ENCODE assay signal across 1 cellular context in genomic region chr3:45737222-45737621, GRCh38.
TF ChIP-seq lines count a peak whose summit lies in the region.

No MANE protein-coding gene starts in this region.

TF ChIP-seq in WTC11, 78 proteins besides CTCF, POLR2A, EP300 and RAD21 (continued from another document):
- TF ChIP-seq ARID4B (CRISPR knock-in tag; IDR thresholded peaks at IDR 0.05; ENCODE audit: borderline replicate concordance) (no peak), E2F5 (CRISPR knock-in tag; IDR thresholded peaks at IDR 0.05) (no peak), TEAD4 (CRISPR knock-in tag; IDR thresholded peaks at IDR 0.05) (no peak), FOXJ3 (CRISPR knock-in tag; IDR thresholded peaks at IDR 0.05; ENCODE audit: borderline replicate concordance) (no peak), MLX (CRISPR knock-in tag; IDR thresholded peaks at IDR 0.05) (no peak), TCF7 (CRISPR knock-in tag; IDR thresholded peaks at IDR 0.05; ENCODE audit: low read depth) (no peak)
